1 cellular context compared by ENCODE assay signal in genomic region chr12:5246196-5246595, GRCh38.
TF ChIP-seq lines count a peak whose summit lies in the region.

No MANE protein-coding gene starts in this region.

TF ChIP-seq in GM23338, 12 proteins besides CTCF, POLR2A, EP300 and RAD21 (continued from another document):
- peak; percentile 98 for TF ChIP-seq ZNF462 (CRISPR knock-in tag; IDR thresholded peaks at IDR 0.05)
- no peak for TF ChIP-seq STAT1 (IDR thresholded peaks at IDR 0.05; ENCODE audit: unreplicated experiment)
- no peak for TF ChIP-seq JUNB (IDR thresholded peaks at IDR 0.05; ENCODE audit: unreplicated experiment)
- TF ChIP-seq CREB1 (CRISPR knock-in tag; IDR thresholded peaks at IDR 0.05; ENCODE audit: low read depth): no peak
- TF ChIP-seq POLR2AphosphoS5 (IDR thresholded peaks at IDR 0.05; ENCODE audit: low read depth): no peak
- peak; percentile 35; the same call in 1 of the 2 replicates for TF ChIP-seq NANOG (IDR thresholded peaks at IDR 0.05; ENCODE audit: borderline replicate concordance)
- TF ChIP-seq REST (IDR thresholded peaks at IDR 0.05; ENCODE audit: unreplicated experiment): no peak
